Comparison of ENCODE assay signal across 15 cellular contexts in the genomic region with DNA sequence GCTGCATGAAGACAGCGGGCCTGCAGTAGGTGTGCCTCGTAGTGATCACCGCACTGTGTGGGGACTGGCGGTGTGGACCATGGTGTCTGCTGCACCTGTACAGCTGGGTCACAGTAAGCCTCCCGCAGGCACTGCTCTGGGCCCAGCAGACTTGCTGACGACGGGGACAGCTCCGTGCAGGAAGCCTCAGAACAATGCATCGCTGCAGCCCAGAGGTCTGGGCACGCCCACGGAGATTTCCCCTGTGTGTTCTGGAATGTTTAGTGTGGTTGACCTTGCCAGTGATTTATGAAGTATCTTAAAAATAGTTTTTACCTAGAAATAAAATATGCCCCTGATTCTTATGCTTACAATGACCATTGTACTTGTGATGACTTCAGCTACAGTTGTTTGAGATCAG. TPM values are rescaled to one million over a fixed set of nuclear protein-coding genes. Genes with fewer than 3 reads are reported as not detected.
DNase-seq lines count a peak whose midpoint lies in the region; ATAC-seq and TF ChIP-seq lines count a peak whose summit lies in the region.
"Had no signal": no experiment of that assay in that cellular context is flagged by ENCODE, and none has a peak within 500 bp of the region (broad histone marks: within the 10 kb centered on the region; RNA-seq: fewer than 3 reads in every experiment).

No MANE protein-coding gene starts in this region.

- no peak overlapping the region for H3K4me2 ChIP-seq in GM23338

- ATAC-seq in GM23338, result peak; percentile 55; the same call in 2 of the 3 replicates
- ATAC-seq in HG03342 (IDR thresholded peaks at IDR 0.05; ENCODE audit: unreplicated experiment), result no peak
- no peak for ATAC-seq in foreskin keratinocyte
- no peak for ATAC-seq in GM21423 (IDR thresholded peaks at IDR 0.05; ENCODE audit: unreplicated experiment)
- ATAC-seq: activated T-helper 17 cell treated with anti-CD3 and anti-CD28 coated beads, Interleukin-2, amount 50 U/mL, for 72 hours; stimulated activated naive CD8-positive, alpha-beta T cell treated with anti-CD3 and anti-CD28 coated beads, Interleukin-15, amount 100 ng/mL, for 72 hours had no signal

- TF ChIP-seq CTCF in GM23338 (conservative IDR thresholded peaks at IDR 0.05; ENCODE audit: low read depth in 2 of 2) (no peak), endothelial cell (IDR thresholded peaks at IDR 0.05; ENCODE audit: unreplicated experiment) (no peak), foreskin keratinocyte (conservative IDR thresholded peaks at IDR 0.05) (no peak)

- H3K4me1 Mint-ChIP-seq in GM23338 (no peaks in the 10 kb centered on the region), endothelial cell (ENCODE audit: unreplicated experiment) (no peaks in the 10 kb centered on the region)
- H3K4me1 Mint-ChIP-seq: activated B cell treated with CpG ODN at 0.5 μM for 24 hours; activated T-helper 17 cell treated with anti-CD3 and anti-CD28 coated beads, Interleukin-2, amount 50 U/mL, for 72 hours; immature natural killer cell; stimulated activated naive CD8-positive, alpha-beta T cell treated with anti-CD3 and anti-CD28 coated beads, Interleukin-15, amount 100 ng/mL, for 72 hours had no signal

- H3K27me3 Mint-ChIP-seq in GM23338 (ENCODE audit: insufficient read depth, low read depth, poor library complexity) (peaks cover 2% of the 10 kb centered on the region), endothelial cell (ENCODE audit: unreplicated experiment) (peaks cover 4% of the 10 kb centered on the region)
- H3K27me3 Mint-ChIP-seq: activated B cell treated with CpG ODN at 0.5 μM for 24 hours; activated T-helper 17 cell treated with anti-CD3 and anti-CD28 coated beads, Interleukin-2, amount 50 U/mL, for 72 hours; stimulated activated naive CD8-positive, alpha-beta T cell treated with anti-CD3 and anti-CD28 coated beads, Interleukin-15, amount 100 ng/mL, for 72 hours had no signal

- 0 out of 2 replicates have a peak overlapping the region, but pooled peaks have one; percentile 63 for H2AFZ ChIP-seq in GM23338

- H3K27me3 ChIP-seq in GM23338 (ENCODE audit: insufficient read depth), result no peaks in the 10 kb centered on the region
- H3K27me3 ChIP-seq in foreskin keratinocyte, result no peaks in the 10 kb centered on the region

- no peaks in the 10 kb centered on the region for H3F3A ChIP-seq in GM23338 (replicated peaks; ENCODE audit: low read depth)

- no peak overlapping the region for H3K27ac ChIP-seq in GM23338 (ENCODE audit: low read depth)
- no peak overlapping the region for H3K27ac ChIP-seq in foreskin keratinocyte

- no peak for DNase-seq in GM23338 (ENCODE audit: low spot score)
- DNase-seq in endothelial cell (ENCODE audit: low spot score), result peak; percentile 28
- peak; percentile 74 for DNase-seq in islet precursor cell
- peak; percentile 54 for DNase-seq in pulmonary artery endothelial cell (ENCODE audit: low read depth, low spot score)
- DNase-seq in foreskin keratinocyte, result no peak
- DNase-seq in T-helper 9 cell, result no peak
- DNase-seq: activated B cell treated with CpG ODN at 0.5 μM for 24 hours; immature natural killer cell; NCI-H1694; NCI-H446 treated with DMSO at 0.1 percent for 48 hours; stimulated activated naive CD8-positive, alpha-beta T cell treated with anti-CD3 and anti-CD28 coated beads, Interleukin-15, amount 100 ng/mL, for 72 hours had no signal

- H3K9me3 Mint-ChIP-seq in GM23338, result no peaks in the 10 kb centered on the region
- H3K9me3 Mint-ChIP-seq in endothelial cell (ENCODE audit: unreplicated experiment), result no peaks in the 10 kb centered on the region
- H3K9me3 Mint-ChIP-seq: activated T-helper 17 cell treated with anti-CD3 and anti-CD28 coated beads, Interleukin-2, amount 50 U/mL, for 72 hours; immature natural killer cell; neural crest cell; stimulated activated naive CD8-positive, alpha-beta T cell treated with anti-CD3 and anti-CD28 coated beads, Interleukin-15, amount 100 ng/mL, for 72 hours had no signal

- H3K79me2 ChIP-seq in GM23338 (replicated peaks; ENCODE audit: insufficient read depth), result no peaks in the 10 kb centered on the region

- H3K36me3 Mint-ChIP-seq in GM23338 (ENCODE audit: low read depth), result no peaks in the 10 kb centered on the region
- H3K36me3 Mint-ChIP-seq in endothelial cell (ENCODE audit: low read depth, unreplicated experiment), result no peaks in the 10 kb centered on the region

- no peak overlapping the region for H3K27ac Mint-ChIP-seq in GM23338
- no peak overlapping the region for H3K27ac Mint-ChIP-seq in endothelial cell (ENCODE audit: unreplicated experiment)
- H3K27ac Mint-ChIP-seq: activated B cell treated with CpG ODN at 0.5 μM for 24 hours; activated T-helper 17 cell treated with anti-CD3 and anti-CD28 coated beads, Interleukin-2, amount 50 U/mL, for 72 hours; immature natural killer cell; stimulated activated naive CD8-positive, alpha-beta T cell treated with anti-CD3 and anti-CD28 coated beads, Interleukin-15, amount 100 ng/mL, for 72 hours had no signal

- H3K4me3 Mint-ChIP-seq in GM23338 (no peak overlapping the region), endothelial cell (ENCODE audit: unreplicated experiment) (no peak overlapping the region)
- H3K4me3 Mint-ChIP-seq: activated B cell treated with CpG ODN at 0.5 μM for 24 hours; activated T-helper 17 cell treated with anti-CD3 and anti-CD28 coated beads, Interleukin-2, amount 50 U/mL, for 72 hours; immature natural killer cell; neural crest cell; stimulated activated naive CD8-positive, alpha-beta T cell treated with anti-CD3 and anti-CD28 coated beads, Interleukin-15, amount 100 ng/mL, for 72 hours had no signal

- H3K4me1 ChIP-seq in GM23338 (ENCODE audit: insufficient read depth), result no peaks in the 10 kb centered on the region
- H3K4me1 ChIP-seq in foreskin keratinocyte, result no peaks in the 10 kb centered on the region

- H3K4me3 ChIP-seq in GM23338, result no peak overlapping the region

- no peaks in the 10 kb centered on the region for H4K20me1 ChIP-seq in GM23338 (replicated peaks; ENCODE audit: insufficient read depth)

- no peaks in the 10 kb centered on the region for H3K9me2 ChIP-seq in GM23338 (ENCODE audit: insufficient read depth)

- no peaks in the 10 kb centered on the region for H3K36me3 ChIP-seq in GM23338 (ENCODE audit: insufficient read depth)

TF ChIP-seq in GM23338, 12 proteins besides CTCF, POLR2A, EP300 and RAD21 (continues in another document):
- TF ChIP-seq, protein P1, sequence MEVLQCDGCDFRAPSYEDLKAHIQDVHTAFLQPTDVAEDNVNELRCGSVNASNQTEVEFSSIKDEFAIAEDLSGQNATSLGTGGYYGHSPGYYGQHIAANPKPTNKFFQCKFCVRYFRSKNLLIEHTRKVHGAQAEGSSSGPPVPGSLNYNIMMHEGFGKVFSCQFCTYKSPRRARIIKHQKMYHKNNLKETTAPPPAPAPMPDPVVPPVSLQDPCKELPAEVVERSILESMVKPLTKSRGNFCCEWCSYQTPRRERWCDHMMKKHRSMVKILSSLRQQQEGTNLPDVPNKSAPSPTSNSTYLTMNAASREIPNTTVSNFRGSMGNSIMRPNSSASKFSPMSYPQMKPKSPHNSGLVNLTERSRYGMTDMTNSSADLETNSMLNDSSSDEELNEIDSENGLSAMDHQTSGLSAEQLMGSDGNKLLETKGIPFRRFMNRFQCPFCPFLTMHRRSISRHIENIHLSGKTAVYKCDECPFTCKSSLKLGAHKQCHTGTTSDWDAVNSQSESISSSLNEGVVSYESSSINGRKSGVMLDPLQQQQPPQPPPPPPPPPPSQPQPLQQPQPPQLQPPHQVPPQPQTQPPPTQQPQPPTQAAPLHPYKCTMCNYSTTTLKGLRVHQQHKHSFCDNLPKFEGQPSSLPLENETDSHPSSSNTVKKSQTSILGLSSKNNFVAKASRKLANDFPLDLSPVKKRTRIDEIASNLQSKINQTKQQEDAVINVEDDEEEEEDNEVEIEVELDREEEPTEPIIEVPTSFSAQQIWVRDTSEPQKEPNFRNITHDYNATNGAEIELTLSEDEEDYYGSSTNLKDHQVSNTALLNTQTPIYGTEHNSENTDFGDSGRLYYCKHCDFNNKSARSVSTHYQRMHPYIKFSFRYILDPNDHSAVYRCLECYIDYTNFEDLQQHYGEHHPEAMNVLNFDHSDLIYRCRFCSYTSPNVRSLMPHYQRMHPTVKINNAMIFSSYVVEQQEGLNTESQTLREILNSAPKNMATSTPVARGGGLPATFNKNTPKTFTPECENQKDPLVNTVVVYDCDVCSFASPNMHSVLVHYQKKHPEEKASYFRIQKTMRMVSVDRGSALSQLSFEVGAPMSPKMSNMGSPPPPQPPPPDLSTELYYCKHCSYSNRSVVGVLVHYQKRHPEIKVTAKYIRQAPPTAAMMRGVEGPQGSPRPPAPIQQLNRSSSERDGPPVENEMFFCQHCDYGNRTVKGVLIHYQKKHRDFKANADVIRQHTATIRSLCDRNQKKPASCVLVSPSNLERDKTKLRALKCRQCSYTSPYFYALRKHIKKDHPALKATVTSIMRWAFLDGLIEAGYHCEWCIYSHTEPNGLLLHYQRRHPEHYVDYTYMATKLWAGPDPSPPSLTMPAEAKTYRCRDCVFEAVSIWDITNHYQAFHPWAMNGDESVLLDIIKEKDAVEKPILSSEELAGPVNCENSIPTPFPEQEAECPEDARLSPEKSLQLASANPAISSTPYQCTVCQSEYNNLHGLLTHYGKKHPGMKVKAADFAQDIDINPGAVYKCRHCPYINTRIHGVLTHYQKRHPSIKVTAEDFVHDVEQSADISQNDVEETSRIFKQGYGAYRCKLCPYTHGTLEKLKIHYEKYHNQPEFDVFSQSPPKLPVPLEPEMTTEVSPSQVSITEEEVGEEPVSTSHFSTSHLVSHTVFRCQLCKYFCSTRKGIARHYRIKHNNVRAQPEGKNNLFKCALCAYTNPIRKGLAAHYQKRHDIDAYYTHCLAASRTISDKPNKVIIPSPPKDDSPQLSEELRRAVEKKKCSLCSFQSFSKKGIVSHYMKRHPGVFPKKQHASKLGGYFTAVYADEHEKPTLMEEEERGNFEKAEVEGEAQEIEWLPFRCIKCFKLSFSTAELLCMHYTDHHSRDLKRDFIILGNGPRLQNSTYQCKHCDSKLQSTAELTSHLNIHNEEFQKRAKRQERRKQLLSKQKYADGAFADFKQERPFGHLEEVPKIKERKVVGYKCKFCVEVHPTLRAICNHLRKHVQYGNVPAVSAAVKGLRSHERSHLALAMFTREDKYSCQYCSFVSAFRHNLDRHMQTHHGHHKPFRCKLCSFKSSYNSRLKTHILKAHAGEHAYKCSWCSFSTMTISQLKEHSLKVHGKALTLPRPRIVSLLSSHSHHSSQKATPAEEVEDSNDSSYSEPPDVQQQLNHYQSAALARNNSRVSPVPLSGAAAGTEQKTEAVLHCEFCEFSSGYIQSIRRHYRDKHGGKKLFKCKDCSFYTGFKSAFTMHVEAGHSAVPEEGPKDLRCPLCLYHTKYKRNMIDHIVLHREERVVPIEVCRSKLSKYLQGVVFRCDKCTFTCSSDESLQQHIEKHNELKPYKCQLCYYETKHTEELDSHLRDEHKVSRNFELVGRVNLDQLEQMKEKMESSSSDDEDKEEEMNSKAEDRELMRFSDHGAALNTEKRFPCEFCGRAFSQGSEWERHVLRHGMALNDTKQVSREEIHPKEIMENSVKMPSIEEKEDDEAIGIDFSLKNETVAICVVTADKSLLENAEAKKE (CRISPR knock-in tag; IDR thresholded peaks at IDR 0.05), result no peak

RNA-seq across cellular contexts. Expression of a gene that starts 59.1 kb away (rescaled TPM):
- total RNA-seq in GM23338 (2014; rRNA removed; shearing (Covaris generic)), result 15.8 and 24.6 TPM in 2 replicates
- polyA plus RNA-seq in GM23338 (2016; fragmentation: Nextera tagmentation; extraction: Ambion mirVana) (26.1 and 26.7 TPM in 2 replicates), foreskin keratinocyte (27.7 and 29.3 TPM in 2 replicates)
- total RNA-seq in endothelial cell (ENCODE audit: unreplicated experiment) (25.7 TPM), pulmonary artery endothelial cell (21.0 and 24.6 TPM in 2 replicates), foreskin keratinocyte (24.4 and 25.4 TPM in 2 replicates)

Comparison
In these comparisons a context has a peak if more than half of its experiments do, and no peak if none do; other contexts are left out.
1. DNase-seq: peak in endothelial cell (single experiment), islet precursor cell (single experiment) and pulmonary artery endothelial cell (single experiment); none in GM23338 (single experiment), foreskin keratinocyte (0 of 2) and T-helper 9 cell (single experiment).